12 cellular contexts compared by ENCODE assay signal in the genomic region with DNA sequence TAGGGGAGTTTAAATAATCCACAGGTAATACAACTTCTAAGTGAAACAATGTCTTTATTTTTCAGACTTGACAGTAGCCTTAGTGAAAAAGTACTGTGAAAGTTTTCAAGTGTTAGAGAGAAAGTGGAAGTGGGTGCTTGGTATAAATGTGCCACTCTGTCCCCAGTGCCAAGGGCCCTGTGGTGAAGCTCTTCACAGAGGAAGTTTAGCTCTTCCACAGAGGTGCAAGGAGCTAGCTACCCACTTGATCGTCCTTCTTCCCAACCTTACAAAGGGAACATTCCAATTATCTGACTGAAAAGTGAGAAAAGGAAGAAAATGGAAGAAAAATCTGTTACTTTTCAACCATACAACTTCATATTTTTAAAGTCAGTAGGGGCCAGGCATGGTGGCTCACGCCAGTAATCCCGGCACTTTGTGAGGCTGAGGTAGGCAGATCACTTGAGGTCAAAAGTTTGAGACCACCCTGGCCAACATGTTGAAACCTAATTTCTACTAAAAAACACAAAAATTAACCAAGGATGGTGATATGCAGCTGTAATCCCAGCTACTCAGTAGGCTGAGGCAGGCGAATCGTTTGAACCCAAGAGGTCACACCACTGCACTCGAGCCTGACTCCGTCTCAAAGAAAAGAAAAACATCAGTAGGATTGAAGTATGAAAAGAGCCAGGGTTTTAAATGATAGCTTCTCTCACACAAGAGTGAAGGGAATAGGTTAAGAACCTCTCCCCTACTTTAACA. TPM values are rescaled to one million over a fixed set of nuclear protein-coding genes. Genes with fewer than 3 reads are reported as not detected.
DNase-seq lines count a peak whose midpoint lies in the region; ATAC-seq and TF ChIP-seq lines count a peak whose summit lies in the region.
"Had no signal": no experiment of that assay in that cellular context is flagged by ENCODE, and none has a peak within 500 bp of the region (broad histone marks: within the 10 kb centered on the region; RNA-seq: fewer than 3 reads in every experiment).

No MANE protein-coding gene starts in this region.

- peaks cover 0 to 6% (median 0%) of the 10 kb centered on the region in 6 donors for H3K9me3 Mint-ChIP-seq in immature natural killer cell

- ATAC-seq in GM19463 (IDR thresholded peaks at IDR 0.05; ENCODE audit: unreplicated experiment) (peak; percentile 22), HG03520 (IDR thresholded peaks at IDR 0.05; ENCODE audit: unreplicated experiment) (peak; percentile 27)

- peak; percentile 30 to 49 (median 47) for DNase-seq in immature natural killer cell
- DNase-seq in NCI-H2227 treated with DMSO at 0.1 percent for 48 hours (lab: John Stamatoyannopoulos, UW) = no peak
- no peak for DNase-seq in GM13977 (ENCODE audit: low spot score)
- no peak for DNase-seq in activated gamma-delta T cell (lab: John Stamatoyannopoulos, UW)
- no peak for DNase-seq in middle frontal gyrus (ENCODE audit: extremely low spot score, low spot score)
- DNase-seq: islet precursor cell, NCI-H1694 treated with DMSO at 0.1 percent for 48 hours had no signal

- H3K4me3 ChIP-seq in GM12875 (ENCODE audit: low read depth, low read length) = peak overlapping the region; percentile 45
- H3K4me3 ChIP-seq: right atrium auricular region, SJSA1 had no signal

- TF ChIP-seq CTCF in GM12875 (IDR thresholded peaks at IDR 0.05; ENCODE audit: borderline replicate concordance, insufficient read depth, low read depth, low read length) = no peak
- TF ChIP-seq CTCF in GM13977 (IDR thresholded peaks at IDR 0.05; ENCODE audit: extremely low read depth, insufficient read depth, missing control alignments) = no peak

- H3K27me3 Mint-ChIP-seq in immature natural killer cell (ENCODE audit: low read depth in 3 of 3) = peaks cover 0 to 3% (median 2%) of the 10 kb centered on the region in 3 donors

- H3K4me3 Mint-ChIP-seq in immature natural killer cell = peak overlapping the region; percentile 73 to 85 (median 82)

- H3K36me3 Mint-ChIP-seq in immature natural killer cell = peaks cover 6 to 14% (median 14%) of the 10 kb centered on the region in 3 donors

- in situ Hi-C loops in GM13977 (cut with MboI; ENCODE audit: low pct_unique_long_range_greater_than_20kb, low sequenced_read_pairs, unreplicated experiment) = no loop called here

- peak overlapping the region; percentile 88 to 95 (median 92) for H3K27ac Mint-ChIP-seq in immature natural killer cell

- H3K4me1 Mint-ChIP-seq in immature natural killer cell = peaks cover 70 to 81% of the 10 kb centered on the region in 2 donors

RNA-seq across cellular contexts. Expression of gene PTPRC, which starts 41.0 kb away (rescaled TPM):
- 1,000 to 10,000 TPM in 2 of 3 donors, 100 to 1,000 TPM in 1; 1,000 to 1,490 (median 1,080) TPM for polyA plus RNA-seq in immature natural killer cell

RNA-seq across cellular contexts. Expression of gene ATP6V1G3, which starts 57.4 kb away (rescaled TPM):
- polyA plus RNA-seq in immature natural killer cell = not detected

Comparison
In these comparisons a context has a peak if more than half of its experiments do, and no peak if none do; other contexts are left out.
1. DNase-seq: peak in immature natural killer cell (3 of 3); none in NCI-H2227 treated with DMSO at 0.1 percent for 48 hours (single experiment), GM13977 (single experiment), activated gamma-delta T cell (single experiment) and middle frontal gyrus (single experiment).